9 cellular contexts compared by ENCODE assay signal in the genomic region with DNA sequence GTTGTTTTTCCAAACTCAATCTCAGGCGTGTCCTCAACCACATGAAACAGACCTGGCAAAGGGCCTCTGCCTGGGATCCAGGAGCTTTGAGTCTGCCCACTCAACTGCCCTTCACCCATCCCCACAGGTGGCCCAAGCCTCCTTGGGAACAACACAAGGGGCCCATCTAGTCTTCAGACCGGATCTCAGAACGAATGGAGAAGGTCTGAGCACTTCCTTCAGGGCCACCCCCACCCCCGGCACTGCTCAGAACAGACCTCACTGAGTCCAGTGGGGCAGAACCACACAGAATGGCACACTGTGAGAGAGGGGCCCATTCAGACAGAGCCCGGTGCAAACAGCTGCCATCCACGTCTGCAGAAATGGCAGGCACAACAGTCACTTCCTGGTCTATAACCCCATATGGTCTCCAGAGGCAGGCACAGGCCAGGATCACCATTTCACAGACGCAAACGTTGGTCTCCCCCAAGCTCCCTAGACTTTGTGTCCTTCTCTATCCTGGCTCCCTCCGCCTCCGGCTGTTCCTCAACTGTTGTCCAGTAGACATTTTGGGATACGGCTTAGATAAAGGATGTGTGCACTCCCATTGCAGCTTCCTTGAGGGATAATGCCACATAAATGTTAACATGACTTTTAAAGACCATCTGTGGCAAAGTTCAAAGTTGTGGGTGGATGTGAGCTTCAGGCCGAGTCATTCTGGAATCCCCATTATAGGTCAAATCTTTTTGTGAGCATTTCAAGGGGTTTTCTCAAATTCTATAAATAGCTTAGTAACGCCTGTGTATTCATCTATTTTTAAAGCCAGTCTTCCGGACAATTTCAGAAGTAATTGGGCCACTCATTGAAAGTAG.
DNase-seq lines count a peak whose midpoint lies in the region; ATAC-seq, FAIRE-seq and TF ChIP-seq lines count a peak whose summit lies in the region.
"Had no signal": no experiment of that assay in that cellular context is flagged by ENCODE, and none has a peak within 500 bp of the region (broad histone marks: within the 10 kb centered on the region; RNA-seq: fewer than 3 reads in every experiment).

No MANE protein-coding gene starts in this region.

- H3K9me3 ChIP-seq in muscle layer of duodenum (ENCODE audit: control insufficient read depth in 1 of 2, low read length in 2 of 2): no peaks in the 10 kb centered on the region

- H3K27me3 ChIP-seq in muscle layer of duodenum (ENCODE audit: low read depth, low read length) (no peaks in the 10 kb centered on the region), brain microvascular endothelial cell (replicated peaks) (no peaks in the 10 kb centered on the region)

- H3K27ac ChIP-seq in muscle layer of duodenum (ENCODE audit: low read length): peak overlapping the region; percentile 71
- no peak overlapping the region for H3K27ac ChIP-seq in brain microvascular endothelial cell

- H3K4me1 ChIP-seq in muscle layer of duodenum (ENCODE audit: control insufficient read depth in 1 of 2, insufficient read depth in 2 of 2, low read length in 2 of 2): peaks cover 0 to 6% of the 10 kb centered on the region in 2 donors

- peak; percentile 63 to 65 for DNase-seq in activated T-cell treated with anti-CD3 and anti-CD28 coated beads, Interleukin-2, amount 50 U/mL, for 48 hours
- no peak for DNase-seq in NCI-H2081 treated with DMSO at 0.1 percent for 48 hours (lab: John Stamatoyannopoulos, UW)
- no peak for DNase-seq in brain microvascular endothelial cell
- DNase-seq in SIG-M5 treated with dmso at 0.1 percent for 504 hours (lab: John Stamatoyannopoulos, UW; ENCODE audit: unreplicated experiment): no peak
- DNase-seq in HTR-8/SVneo (ENCODE audit: insufficient read length, low spot score): no peak

- ATAC-seq in GM18867 (IDR thresholded peaks at IDR 0.05; ENCODE audit: unreplicated experiment) (peak; percentile 47), HG02763 (IDR thresholded peaks at IDR 0.05; ENCODE audit: unreplicated experiment) (peak; percentile 41)

- TF ChIP-seq CTCF in brain microvascular endothelial cell (IDR thresholded peaks at IDR 0.05; ENCODE audit: low read depth, low read length, missing control alignments): no peak

- H3K4me3 ChIP-seq in muscle layer of duodenum (ENCODE audit: low read depth in 1 of 2, low read length in 2 of 2) (no peak overlapping the region), brain microvascular endothelial cell (ENCODE audit: low read depth, low read length) (no peak overlapping the region)

- in situ Hi-C loops in brain microvascular endothelial cell (cut with HindIII; ENCODE audit: low pct_ligation_motif_present, low sequenced_read_pairs): no loop called here

- H3K36me3 ChIP-seq in muscle layer of duodenum (ENCODE audit: control insufficient read depth in 1 of 2, insufficient read depth in 2 of 2, low read length in 2 of 2) (peaks cover 3 to 10% of the 10 kb centered on the region in 2 donors), brain microvascular endothelial cell (replicated peaks) (peaks cover 14% of the 10 kb centered on the region)

- no peak for FAIRE-seq in HTR-8/SVneo (lab: Jason Lieb, UNC)
- FAIRE-seq: endometrium had no signal

Comparison
In these comparisons a context has a peak if more than half of its experiments do, and no peak if none do; other contexts are left out.
1. DNase-seq: peak in activated T-cell treated with anti-CD3 and anti-CD28 coated beads, Interleukin-2, amount 50 U/mL, for 48 hours (2 of 2); none in NCI-H2081 treated with DMSO at 0.1 percent for 48 hours (single experiment), brain microvascular endothelial cell (single experiment), SIG-M5 treated with dmso at 0.1 percent for 504 hours (single experiment) and HTR-8/SVneo (single experiment).